1 cellular context compared by ENCODE assay signal in the genomic region with DNA sequence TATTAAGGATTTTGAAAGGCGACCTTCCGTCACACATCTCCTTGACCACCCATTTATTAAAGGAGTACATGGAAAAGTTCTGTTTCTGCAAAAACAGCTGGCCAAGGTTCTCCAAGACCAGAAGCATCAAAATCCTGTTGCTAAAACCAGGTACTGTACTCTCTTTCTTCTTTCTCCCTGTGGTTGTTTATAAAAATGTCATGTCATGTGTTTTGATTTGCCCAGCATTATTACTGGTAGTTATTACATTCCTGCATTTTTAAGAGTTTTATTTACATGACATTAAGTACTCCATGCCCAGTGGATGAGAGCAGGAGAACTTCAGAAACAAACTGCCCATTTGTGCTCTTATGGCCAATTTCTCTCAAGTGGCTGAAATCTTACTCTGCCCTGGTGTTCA.
TF ChIP-seq lines count a peak whose summit lies in the region.

No MANE protein-coding gene starts in this region.

TF ChIP-seq in GM23338, 12 proteins besides CTCF, POLR2A, EP300 and RAD21 (continued from another document):
- TF ChIP-seq, protein P1, sequence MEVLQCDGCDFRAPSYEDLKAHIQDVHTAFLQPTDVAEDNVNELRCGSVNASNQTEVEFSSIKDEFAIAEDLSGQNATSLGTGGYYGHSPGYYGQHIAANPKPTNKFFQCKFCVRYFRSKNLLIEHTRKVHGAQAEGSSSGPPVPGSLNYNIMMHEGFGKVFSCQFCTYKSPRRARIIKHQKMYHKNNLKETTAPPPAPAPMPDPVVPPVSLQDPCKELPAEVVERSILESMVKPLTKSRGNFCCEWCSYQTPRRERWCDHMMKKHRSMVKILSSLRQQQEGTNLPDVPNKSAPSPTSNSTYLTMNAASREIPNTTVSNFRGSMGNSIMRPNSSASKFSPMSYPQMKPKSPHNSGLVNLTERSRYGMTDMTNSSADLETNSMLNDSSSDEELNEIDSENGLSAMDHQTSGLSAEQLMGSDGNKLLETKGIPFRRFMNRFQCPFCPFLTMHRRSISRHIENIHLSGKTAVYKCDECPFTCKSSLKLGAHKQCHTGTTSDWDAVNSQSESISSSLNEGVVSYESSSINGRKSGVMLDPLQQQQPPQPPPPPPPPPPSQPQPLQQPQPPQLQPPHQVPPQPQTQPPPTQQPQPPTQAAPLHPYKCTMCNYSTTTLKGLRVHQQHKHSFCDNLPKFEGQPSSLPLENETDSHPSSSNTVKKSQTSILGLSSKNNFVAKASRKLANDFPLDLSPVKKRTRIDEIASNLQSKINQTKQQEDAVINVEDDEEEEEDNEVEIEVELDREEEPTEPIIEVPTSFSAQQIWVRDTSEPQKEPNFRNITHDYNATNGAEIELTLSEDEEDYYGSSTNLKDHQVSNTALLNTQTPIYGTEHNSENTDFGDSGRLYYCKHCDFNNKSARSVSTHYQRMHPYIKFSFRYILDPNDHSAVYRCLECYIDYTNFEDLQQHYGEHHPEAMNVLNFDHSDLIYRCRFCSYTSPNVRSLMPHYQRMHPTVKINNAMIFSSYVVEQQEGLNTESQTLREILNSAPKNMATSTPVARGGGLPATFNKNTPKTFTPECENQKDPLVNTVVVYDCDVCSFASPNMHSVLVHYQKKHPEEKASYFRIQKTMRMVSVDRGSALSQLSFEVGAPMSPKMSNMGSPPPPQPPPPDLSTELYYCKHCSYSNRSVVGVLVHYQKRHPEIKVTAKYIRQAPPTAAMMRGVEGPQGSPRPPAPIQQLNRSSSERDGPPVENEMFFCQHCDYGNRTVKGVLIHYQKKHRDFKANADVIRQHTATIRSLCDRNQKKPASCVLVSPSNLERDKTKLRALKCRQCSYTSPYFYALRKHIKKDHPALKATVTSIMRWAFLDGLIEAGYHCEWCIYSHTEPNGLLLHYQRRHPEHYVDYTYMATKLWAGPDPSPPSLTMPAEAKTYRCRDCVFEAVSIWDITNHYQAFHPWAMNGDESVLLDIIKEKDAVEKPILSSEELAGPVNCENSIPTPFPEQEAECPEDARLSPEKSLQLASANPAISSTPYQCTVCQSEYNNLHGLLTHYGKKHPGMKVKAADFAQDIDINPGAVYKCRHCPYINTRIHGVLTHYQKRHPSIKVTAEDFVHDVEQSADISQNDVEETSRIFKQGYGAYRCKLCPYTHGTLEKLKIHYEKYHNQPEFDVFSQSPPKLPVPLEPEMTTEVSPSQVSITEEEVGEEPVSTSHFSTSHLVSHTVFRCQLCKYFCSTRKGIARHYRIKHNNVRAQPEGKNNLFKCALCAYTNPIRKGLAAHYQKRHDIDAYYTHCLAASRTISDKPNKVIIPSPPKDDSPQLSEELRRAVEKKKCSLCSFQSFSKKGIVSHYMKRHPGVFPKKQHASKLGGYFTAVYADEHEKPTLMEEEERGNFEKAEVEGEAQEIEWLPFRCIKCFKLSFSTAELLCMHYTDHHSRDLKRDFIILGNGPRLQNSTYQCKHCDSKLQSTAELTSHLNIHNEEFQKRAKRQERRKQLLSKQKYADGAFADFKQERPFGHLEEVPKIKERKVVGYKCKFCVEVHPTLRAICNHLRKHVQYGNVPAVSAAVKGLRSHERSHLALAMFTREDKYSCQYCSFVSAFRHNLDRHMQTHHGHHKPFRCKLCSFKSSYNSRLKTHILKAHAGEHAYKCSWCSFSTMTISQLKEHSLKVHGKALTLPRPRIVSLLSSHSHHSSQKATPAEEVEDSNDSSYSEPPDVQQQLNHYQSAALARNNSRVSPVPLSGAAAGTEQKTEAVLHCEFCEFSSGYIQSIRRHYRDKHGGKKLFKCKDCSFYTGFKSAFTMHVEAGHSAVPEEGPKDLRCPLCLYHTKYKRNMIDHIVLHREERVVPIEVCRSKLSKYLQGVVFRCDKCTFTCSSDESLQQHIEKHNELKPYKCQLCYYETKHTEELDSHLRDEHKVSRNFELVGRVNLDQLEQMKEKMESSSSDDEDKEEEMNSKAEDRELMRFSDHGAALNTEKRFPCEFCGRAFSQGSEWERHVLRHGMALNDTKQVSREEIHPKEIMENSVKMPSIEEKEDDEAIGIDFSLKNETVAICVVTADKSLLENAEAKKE (CRISPR knock-in tag; IDR thresholded peaks at IDR 0.05): no peak
- TF ChIP-seq, protein P2, sequence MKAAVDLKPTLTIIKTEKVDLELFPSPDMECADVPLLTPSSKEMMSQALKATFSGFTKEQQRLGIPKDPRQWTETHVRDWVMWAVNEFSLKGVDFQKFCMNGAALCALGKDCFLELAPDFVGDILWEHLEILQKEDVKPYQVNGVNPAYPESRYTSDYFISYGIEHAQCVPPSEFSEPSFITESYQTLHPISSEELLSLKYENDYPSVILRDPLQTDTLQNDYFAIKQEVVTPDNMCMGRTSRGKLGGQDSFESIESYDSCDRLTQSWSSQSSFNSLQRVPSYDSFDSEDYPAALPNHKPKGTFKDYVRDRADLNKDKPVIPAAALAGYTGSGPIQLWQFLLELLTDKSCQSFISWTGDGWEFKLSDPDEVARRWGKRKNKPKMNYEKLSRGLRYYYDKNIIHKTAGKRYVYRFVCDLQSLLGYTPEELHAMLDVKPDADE (IDR thresholded peaks at IDR 0.05): no peak
TF ChIP-seq in GM23338: peak in this region for 0.
